Comparison of ENCODE assay signal across 14 cellular contexts in genomic region chr12:99147150-99147549, GRCh38.
"Had no signal": no experiment of that assay in that cellular context is flagged by ENCODE, and none has a peak within 500 bp of the region (broad histone marks: within the 10 kb centered on the region; RNA-seq: fewer than 3 reads in every experiment).

No MANE protein-coding gene starts in this region.

- H3K27ac ChIP-seq: colonic mucosa, hepatocyte, testis, VCaP had no signal

- ATAC-seq: activated CD8-positive, alpha-beta T cell treated with anti-CD3 and anti-CD28 coated beads for 36 hours; activated T-cell treated with anti-CD3 and anti-CD28 coated beads, Interleukin-2, amount 50 U/mL, for 72 hours had no signal

- DNase-seq: activated CD8-positive, alpha-beta memory T cell treated with anti-CD3 and anti-CD28 coated beads, Interleukin-2, amount 50 U/mL, for 4 hours; activated CD8-positive, alpha-beta T cell treated with anti-CD3 and anti-CD28 coated beads for 36 hours; activated gamma-delta T cell treated with Interleukin-2 at 50 U/mL for 16 hours; activated naive CD8-positive, alpha-beta T cell treated with anti-CD3 and anti-CD28 coated beads, Interleukin-2, amount 10 ng/mL, durations not matched to agents 7 days and 5 days; activated T-cell treated with anti-CD3 and anti-CD28 coated beads, Interleukin-2, amount 50 U/mL, for 72 hours; aorta; colonic mucosa; erythroblast; nephron progenitor cell; stimulated activated CD4-positive, alpha-beta T cell treated with anti-CD3 and anti-CD28 coated beads, Interleukin-4, amount 100 ng/mL, for 1 hour; stimulated activated CD8-positive, alpha-beta memory T cell treated with anti-CD3 and anti-CD28 coated beads, Interleukin-4, amount 100 ng/mL, for 48 hours; testis had no signal
